In the genomic region with DNA sequence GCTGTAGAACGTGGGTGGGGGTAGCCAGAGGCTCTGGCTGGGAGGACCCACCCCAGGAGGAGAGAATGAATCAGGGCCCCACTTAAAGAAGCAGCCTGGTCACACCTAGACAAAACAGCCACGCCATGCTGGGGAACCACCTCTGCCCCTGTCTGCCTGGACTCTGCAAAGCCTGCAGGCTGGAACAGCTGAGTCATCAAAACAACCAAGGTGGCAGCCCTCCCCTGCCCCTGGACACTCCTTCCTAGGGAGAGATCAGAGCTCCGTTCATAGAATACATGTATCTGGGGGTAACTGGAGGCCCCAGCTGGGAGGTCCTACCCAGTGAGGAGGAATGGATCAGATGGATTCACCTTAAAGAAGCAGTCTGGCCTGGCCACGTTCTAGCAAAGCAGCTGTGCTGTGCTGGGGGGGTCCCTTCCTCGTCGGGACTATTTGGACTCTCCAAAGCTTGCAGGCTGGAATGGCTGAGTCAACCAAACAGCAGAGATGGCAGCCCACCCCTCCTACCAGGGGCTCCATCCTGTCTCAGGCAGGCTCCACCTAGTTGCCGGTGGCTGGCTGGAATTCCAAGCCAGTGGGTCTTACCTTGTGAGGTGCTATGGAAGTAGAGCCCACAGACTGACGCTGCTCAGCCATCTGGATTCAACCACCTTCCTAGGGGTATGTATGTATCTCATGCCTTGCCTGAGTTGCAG, we compare ENCODE assay signal across 1 cellular context.
TF ChIP-seq lines count a peak whose summit lies in the region.

No MANE protein-coding gene starts in this region.

TF ChIP-seq in HepG2, 621 proteins besides CTCF, POLR2A, EP300 and RAD21 (continued from another document):
- TF ChIP-seq, protein P1, sequence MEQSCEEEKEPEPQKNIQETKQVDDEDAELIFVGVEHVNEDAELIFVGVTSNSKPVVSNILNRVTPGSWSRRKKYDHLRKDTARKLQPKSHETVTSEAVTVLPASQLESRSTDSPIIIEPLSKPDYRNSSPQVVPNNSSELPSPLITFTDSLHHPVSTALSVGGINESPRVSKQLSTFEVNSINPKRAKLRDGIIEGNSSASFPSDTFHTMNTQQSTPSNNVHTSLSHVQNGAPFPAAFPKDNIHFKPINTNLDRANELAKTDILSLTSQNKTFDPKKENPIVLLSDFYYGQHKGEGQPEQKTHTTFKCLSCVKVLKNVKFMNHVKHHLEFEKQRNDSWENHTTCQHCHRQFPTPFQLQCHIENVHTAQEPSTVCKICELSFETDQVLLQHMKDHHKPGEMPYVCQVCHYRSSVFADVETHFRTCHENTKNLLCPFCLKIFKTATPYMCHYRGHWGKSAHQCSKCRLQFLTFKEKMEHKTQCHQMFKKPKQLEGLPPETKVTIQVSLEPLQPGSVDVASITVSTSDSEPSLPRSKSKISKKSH (CRISPR knock-in tag; IDR thresholded peaks at IDR 0.05; ENCODE audit: borderline replicate concordance), result no peak
- no peak for TF ChIP-seq ZNF124 (CRISPR knock-in tag; IDR thresholded peaks at IDR 0.05)
- TF ChIP-seq ZBTB42 (CRISPR knock-in tag; IDR thresholded peaks at IDR 0.05), result no peak
